In the genomic region with DNA sequence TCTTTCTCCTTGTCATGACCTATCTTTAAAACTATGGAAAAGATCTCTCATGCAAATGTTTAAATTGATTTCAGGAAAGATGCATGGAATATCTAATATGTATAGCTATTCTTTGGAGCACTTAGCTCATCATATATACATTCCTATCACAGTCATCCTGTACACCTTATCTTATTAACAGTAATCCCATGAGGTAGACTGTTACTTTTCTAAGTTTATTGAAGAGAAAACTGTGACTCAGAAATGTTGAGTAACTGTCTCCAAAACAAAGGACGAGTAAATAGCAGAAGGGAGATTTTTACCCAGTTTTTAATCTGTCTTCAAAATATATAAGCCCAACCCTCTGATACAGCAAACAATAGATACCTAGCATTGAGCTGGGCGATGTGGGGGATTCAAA, we compare ENCODE assay signal across 24 cellular contexts.
DNase-seq lines count a peak whose midpoint lies in the region; ATAC-seq, FAIRE-seq and TF ChIP-seq lines count a peak whose summit lies in the region.
"Had no signal": no experiment of that assay in that cellular context is flagged by ENCODE, and none has a peak within 500 bp of the region (broad histone marks: within the 10 kb centered on the region; RNA-seq: fewer than 3 reads in every experiment).

No MANE protein-coding gene starts in this region.

- TF ChIP-seq CTCF in choroid plexus epithelial cell (conservative IDR thresholded peaks at IDR 0.05; ENCODE audit: low read depth, low read length) (no peak), omental fat pad (IDR thresholded peaks at IDR 0.05) (no peak), spleen (IDR thresholded peaks at IDR 0.05 in 8 of 11, conservative IDR thresholded peaks at IDR 0.05 in 3 of 11) (no peak)

- intact Hi-C loops in spleen (cut with DNase I; ENCODE audit: low total_unique reads), result no loop called here

- H3K4me3 ChIP-seq in BLaER1 treated with 17β-estradiol and CSF1 and Interleukin-3, amounts not matched to agents 10 nM and 100 nM, result no peak overlapping the region
- H3K4me3 ChIP-seq in choroid plexus epithelial cell (ENCODE audit: low read depth, low read length) (no peak overlapping the region), spleen (no peak overlapping the region), small intestine (ENCODE audit: low read depth in 1 of 2, low read length in 2 of 2) (no peak overlapping the region)
- H3K4me3 ChIP-seq: K562 had no signal

- H3K9ac ChIP-seq in BLaER1 treated with 17β-estradiol and CSF1 and Interleukin-3, amounts not matched to agents 10 nM and 100 nM, result no peak overlapping the region

- TF ChIP-seq POLR2A in spleen (IDR thresholded peaks at IDR 0.05), result no peak

- no peaks in the 10 kb centered on the region for H3K36me3 ChIP-seq in BLaER1 treated with 17β-estradiol and CSF1 and Interleukin-3, amounts not matched to agents 10 nM and 100 nM
- H3K36me3 ChIP-seq in spleen (no peaks in the 10 kb centered on the region), small intestine (ENCODE audit: control insufficient read depth in 2 of 2, insufficient read depth in 2 of 2, low read length in 2 of 2) (no peaks in the 10 kb centered on the region)
- H3K36me3 ChIP-seq: BE2C had no signal

- no peak for ATAC-seq in omental fat pad (ENCODE audit: low FRiP score)
- ATAC-seq: K562 had no signal

- no peak overlapping the region for H3K27ac ChIP-seq in BLaER1 treated with 17β-estradiol and CSF1 and Interleukin-3, amounts not matched to agents 10 nM and 100 nM
- H3K27ac ChIP-seq in spleen, result no peak overlapping the region
- H3K27ac ChIP-seq in small intestine (ENCODE audit: low read depth in 1 of 2, low read length in 1 of 2), result no peak overlapping the region

- peaks cover 0 to 13% (median 0%) of the 10 kb centered on the region in 11 experiments; a peak in 3 of 22 replicates for H3K27me3 ChIP-seq in BLaER1 treated with 17β-estradiol and CSF1 and Interleukin-3, amounts not matched to agents 10 nM and 100 nM
- peaks cover 0 to 13% (median 0%) of the 10 kb centered on the region in 7 donors for H3K27me3 ChIP-seq in spleen (replicated peaks in 1 of 7)
- H3K27me3 ChIP-seq in small intestine (ENCODE audit: control insufficient read depth in 2 of 2, insufficient read depth in 2 of 2, low read length in 2 of 2), result no peaks in the 10 kb centered on the region
- H3K27me3 ChIP-seq: BE2C had no signal

- no peaks in the 10 kb centered on the region for H3K9me3 ChIP-seq in BLaER1 treated with 17β-estradiol and CSF1 and Interleukin-3, amounts not matched to agents 10 nM and 100 nM (replicated peaks in 1 of 11)
- H3K9me3 ChIP-seq in spleen (no peaks in the 10 kb centered on the region), small intestine (ENCODE audit: control insufficient read depth, low read depth) (no peaks in the 10 kb centered on the region)
- H3K9me3 ChIP-seq: BE2C had no signal

- FAIRE-seq in small intestine (lab: Jason Lieb, UNC), result no peak
- FAIRE-seq: A204.1, K562 had no signal

- H3K4me1 ChIP-seq in BLaER1 treated with 17β-estradiol and CSF1 and Interleukin-3, amounts not matched to agents 10 nM and 100 nM, result peaks cover 5 to 17% (median 9%) of the 10 kb centered on the region in 10 experiments; a peak in 17 of 20 replicates
- no peaks in the 10 kb centered on the region for H3K4me1 ChIP-seq in spleen
- no peaks in the 10 kb centered on the region for H3K4me1 ChIP-seq in small intestine (ENCODE audit: control insufficient read depth in 2 of 2, insufficient read depth in 1 of 2, low read depth in 1 of 2, low read length in 1 of 2)
- H3K4me1 ChIP-seq: BE2C had no signal

- H4K20me1 ChIP-seq in BLaER1 treated with 17β-estradiol and CSF1 and Interleukin-3, amounts not matched to agents 10 nM and 100 nM, result no peaks in the 10 kb centered on the region

- peak overlapping the region in 6 of 11 experiments; percentile 14 to 66 (median 42); a peak in 7 of 22 replicates for H3K4me2 ChIP-seq in BLaER1 treated with 17β-estradiol and CSF1 and Interleukin-3, amounts not matched to agents 10 nM and 100 nM

- peak; percentile 5 for DNase-seq in M059J (ENCODE audit: low read depth)
- peak; percentile 7 for DNase-seq in choroid plexus epithelial cell (ENCODE audit: low read depth)
- DNase-seq in iris pigment epithelial cell (ENCODE audit: low read depth), result peak; percentile 7
- no peak for DNase-seq in omental fat pad (ENCODE audit: low spot score)
- DNase-seq in spleen, result no peak
- no peak for DNase-seq in small intestine
- DNase-seq in T-helper 1 cell, result no peak
- DNase-seq: BE2C; CD4-positive, CD25-positive, alpha-beta regulatory T cell; COR-L47; DMS79; GOT3; HCEC 1CT; NCI-H1092; NCI-H1436; NCI-H187 treated with DMSO at 0.1 percent for 48 hours; NCI-H2107; NCI-H2227 treated with DMSO at 0.1 percent for 48 hours; NCI-H510A; NCI-H748 treated with DMSO at 0.1 percent for 48 hours; SHP77 had no signal

- WGBS in spleen, 5 donors, result 70 to 91% (median 75%) methylated on average over 2 of the region's 2 CpGs
- 74 to 76% (median 75%) methylated on average over 2 of the region's 2 CpGs for WGBS in small intestine, 3 donors

Comparison
In these comparisons a context has a peak if more than half of its experiments do, and no peak if none do; other contexts are left out.
1. DNase-seq: peak in M059J (single experiment), choroid plexus epithelial cell (single experiment) and iris pigment epithelial cell (single experiment); none in omental fat pad (single experiment), spleen (single experiment), small intestine (single experiment) and T-helper 1 cell (0 of 5).